Comparison of ENCODE assay signal across 17 cellular contexts in genomic region chrX:13055486-13055885, GRCh38. TPM values are rescaled to one million over a fixed set of nuclear protein-coding genes. Genes with fewer than 3 reads are reported as not detected.
A peak's percentile ranks its signal among the peaks of the same experiment; 100 is the strongest.
DNase-seq lines count a peak whose midpoint lies in the region; ATAC-seq and TF ChIP-seq lines count a peak whose summit lies in the region.
"Had no signal": no experiment of that assay in that cellular context is flagged by ENCODE, and none has a peak within 500 bp of the region (broad histone marks: within the 10 kb centered on the region; RNA-seq: fewer than 3 reads in every experiment).

No MANE protein-coding gene starts in this region.

- ATAC-seq in CD4-positive, alpha-beta T cell (ENCODE audit: poor library complexity), result no peak
- ATAC-seq in GM18517 (IDR thresholded peaks at IDR 0.05; ENCODE audit: unreplicated experiment), result peak; percentile 44
- peak; percentile 51 for ATAC-seq in HG02759 (IDR thresholded peaks at IDR 0.05; ENCODE audit: unreplicated experiment)
- ATAC-seq in activated B cell treated with CpG ODN at 0.5 μM for 24 hours (ENCODE audit: low read depth), result no peak
- ATAC-seq in HG03457 (IDR thresholded peaks at IDR 0.05; ENCODE audit: unreplicated experiment), result no peak
- ATAC-seq: left lobe of liver had no signal

- no peak overlapping the region for H3K4me3 Mint-ChIP-seq in CD4-positive, alpha-beta T cell
- H3K4me3 Mint-ChIP-seq in activated B cell treated with CpG ODN at 0.5 μM for 24 hours, result no peak overlapping the region
- H3K4me3 Mint-ChIP-seq: naive B cell had no signal

- TF ChIP-seq CTCF in CD4-positive, alpha-beta T cell (IDR thresholded peaks at IDR 0.05), result no peak
- no peak for TF ChIP-seq CTCF in activated B cell treated with CpG ODN at 0.5 μM for 24 hours (IDR thresholded peaks at IDR 0.05)
- TF ChIP-seq CTCF in GM10266 (IDR thresholded peaks at IDR 0.05; ENCODE audit: control insufficient read depth, insufficient read depth, low read depth, missing control alignments), result no peak

- H3K27ac ChIP-seq in CD4-positive, alpha-beta T cell (ENCODE audit: low read depth, low read length), result no peak overlapping the region
- H3K27ac ChIP-seq: breast epithelium, SJCRH30, thyroid gland had no signal

- no peak for DNase-seq in CD4-positive, alpha-beta T cell
- DNase-seq in activated B cell treated with CpG ODN at 0.5 μM for 24 hours, result no peak
- no peak for DNase-seq in NOMO-1 treated with dmso at 0.1 percent for 144 hours (lab: John Stamatoyannopoulos, UW; ENCODE audit: unreplicated experiment)
- no peak for DNase-seq in GM10266 (ENCODE audit: extremely low spot score)
- no peak for DNase-seq in NCI-H2227 treated with DMSO at 0.1 percent for 48 hours (lab: John Stamatoyannopoulos, UW)
- DNase-seq: activated gamma-delta T cell; DMS79 treated with DMSO at 0.1 percent for 48 hours; effector memory CD4-positive, alpha-beta T cell; naive B cell; SJCRH30; thyroid gland had no signal

- POLR2A ChIA-PET in CD4-positive, alpha-beta T cell (lab: Charles Lee), result interaction anchor here (1.8 kb wide), 1 partner anchor 32 kb away, joined by 7 read pairs; no protein-coding TSS in a partner anchor
- POLR2A ChIA-PET in activated B cell treated with CpG ODN at 0.5 μM for 24 hours (lab: Charles Lee), result no interaction called here

- no peaks in the 10 kb centered on the region for H3K9me3 ChIP-seq in CD4-positive, alpha-beta T cell (ENCODE audit: control insufficient read depth, low read length)
- H3K9me3 ChIP-seq: breast epithelium, thyroid gland had no signal

- H3K36me3 Mint-ChIP-seq in CD4-positive, alpha-beta T cell (ENCODE audit: low read depth), result peaks cover 13% of the 10 kb centered on the region
- H3K36me3 Mint-ChIP-seq in activated B cell treated with CpG ODN at 0.5 μM for 24 hours (ENCODE audit: low read depth), result no peaks in the 10 kb centered on the region

- no peaks in the 10 kb centered on the region for H3K27me3 Mint-ChIP-seq in CD4-positive, alpha-beta T cell
- no peaks in the 10 kb centered on the region for H3K27me3 Mint-ChIP-seq in activated B cell treated with CpG ODN at 0.5 μM for 24 hours

- peak overlapping the region; percentile 98 for H3K27ac Mint-ChIP-seq in CD4-positive, alpha-beta T cell
- peak overlapping the region; percentile 12 for H3K27ac Mint-ChIP-seq in activated B cell treated with CpG ODN at 0.5 μM for 24 hours

- no peaks in the 10 kb centered on the region for H3K27me3 ChIP-seq in CD4-positive, alpha-beta T cell (ENCODE audit: control insufficient read depth, insufficient read depth, low read length)
- H3K27me3 ChIP-seq: SJCRH30, thyroid gland had no signal

- H3K4me1 Mint-ChIP-seq in CD4-positive, alpha-beta T cell (ENCODE audit: low read depth), result peaks cover 73% of the 10 kb centered on the region
- peaks cover 57% of the 10 kb centered on the region for H3K4me1 Mint-ChIP-seq in activated B cell treated with CpG ODN at 0.5 μM for 24 hours

- CTCF ChIA-PET in CD4-positive, alpha-beta T cell (lab: Charles Lee), result no interaction called here
- CTCF ChIA-PET in activated B cell treated with CpG ODN at 0.5 μM for 24 hours (lab: Charles Lee), result no interaction called here

- H3K9me3 Mint-ChIP-seq in CD4-positive, alpha-beta T cell, result no peaks in the 10 kb centered on the region
- H3K9me3 Mint-ChIP-seq in activated B cell treated with CpG ODN at 0.5 μM for 24 hours, result no peaks in the 10 kb centered on the region

- intact Hi-C loops in CD4-positive, alpha-beta T cell (cut with DNase I, micrococcal nuclease), result no loop called here
- intact Hi-C loops in activated B cell treated with CpG ODN at 0.5 μM for 24 hours (cut with micrococcal nuclease), result no loop called here

RNA-seq across cellular contexts. Expression of gene FAM9C, which starts 11.1 kb away (rescaled TPM):
- not detected for total RNA-seq in CD4-positive, alpha-beta T cell
- not detected in 2 replicates for total RNA-seq in activated B cell treated with CpG ODN at 0.5 μM for 24 hours
- total RNA-seq: breast epithelium, H4, left lobe of liver had no signal

Comparison
In these comparisons a context has a peak if more than half of its experiments do, and no peak if none do; other contexts are left out.
1. ATAC-seq: peak in GM18517 (single experiment) and HG02759 (single experiment); none in CD4-positive, alpha-beta T cell (single experiment), activated B cell treated with CpG ODN at 0.5 μM for 24 hours (single experiment) and HG03457 (single experiment).